ENCODE assay signal across 15 cellular contexts in genomic region chrX:39167791-39168190, GRCh38.
A peak's percentile ranks its signal among the peaks of the same experiment; 100 is the strongest.
DNase-seq lines count a peak whose midpoint lies in the region; ATAC-seq and TF ChIP-seq lines count a peak whose summit lies in the region.
"Had no signal": no experiment of that assay in that cellular context is flagged by ENCODE, and none has a peak within 500 bp of the region (broad histone marks: within the 10 kb centered on the region; RNA-seq: fewer than 3 reads in every experiment).

No MANE protein-coding gene starts in this region.

- no peak overlapping the region for H3K4me3 ChIP-seq in smooth muscle cell
- H3K4me3 ChIP-seq: SK-N-MC, thoracic aorta had no signal

- no peaks in the 10 kb centered on the region for H3K79me2 ChIP-seq in smooth muscle cell (ENCODE audit: low read depth)

- no peak overlapping the region for H3K9ac ChIP-seq in smooth muscle cell (ENCODE audit: low read depth)

- DNase-seq in NK-92 treated with Interleukin-12 subunit alpha and Interleukin-12 subunit beta, amount 100 ng/mL, for 24 hours (lab: John Stamatoyannopoulos, UW) = peak; percentile 39
- DNase-seq in NK-92 (lab: John Stamatoyannopoulos, UW; ENCODE audit: unreplicated experiment) (no peak), ecto neural progenitor cell (ENCODE audit: low spot score) (peak; percentile 25), NCI-H1417 treated with DMSO at 0.1 percent for 48 hours (lab: John Stamatoyannopoulos, UW) (no peak), smooth muscle cell (lab: John Stamatoyannopoulos, UW; ENCODE audit: unreplicated experiment) (no peak)
- DNase-seq: activated CD4-positive, CD25-positive, alpha-beta regulatory T cell treated with anti-CD3 and anti-CD28 coated beads, Interleukin-2, amount 50 U/mL, for 72 hours; Caco-2; dermis blood vessel endothelial cell; NCI-H2081 treated with DMSO at 0.1 percent for 48 hours; small intestine had no signal

- no peak overlapping the region for H2AFZ ChIP-seq in smooth muscle cell (ENCODE audit: low read depth)

- TF ChIP-seq CTCF in smooth muscle cell (IDR thresholded peaks at IDR 0.05; ENCODE audit: borderline replicate concordance, insufficient read depth, poor library complexity, severe bottlenecking) = no peak

- no peaks in the 10 kb centered on the region for H3K9me3 ChIP-seq in smooth muscle cell (replicated peaks; ENCODE audit: low read depth)
- H3K9me3 ChIP-seq: Caco-2, thoracic aorta had no signal

- H3K4me2 ChIP-seq in smooth muscle cell = no peak overlapping the region

- H3K4me1 ChIP-seq in smooth muscle cell (ENCODE audit: low read depth) = no peaks in the 10 kb centered on the region
- H3K4me1 ChIP-seq: Caco-2 had no signal

- ATAC-seq in GM19463 (IDR thresholded peaks at IDR 0.05; ENCODE audit: unreplicated experiment) (peak; percentile 61), HG03280 (IDR thresholded peaks at IDR 0.05; ENCODE audit: unreplicated experiment) (peak; percentile 71), HG02571 (IDR thresholded peaks at IDR 0.05; ENCODE audit: unreplicated experiment) (no peak)

- no peaks in the 10 kb centered on the region for H4K20me1 ChIP-seq in smooth muscle cell (ENCODE audit: low read depth)

- no peaks in the 10 kb centered on the region for H3K27me3 ChIP-seq in smooth muscle cell (ENCODE audit: low read depth)

- H3K27ac ChIP-seq in smooth muscle cell (ENCODE audit: low read depth) = no peak overlapping the region
- H3K27ac ChIP-seq: SK-N-MC, thoracic aorta had no signal

- 66% methylated on average over 5 of the region's 5 CpGs for WGBS in smooth muscle cell (ENCODE audit: low lambda C conversion rate)

- no peaks in the 10 kb centered on the region for H3K36me3 ChIP-seq in smooth muscle cell (ENCODE audit: low read depth)
- H3K36me3 ChIP-seq: thoracic aorta had no signal

- H3F3A ChIP-seq in smooth muscle cell (ENCODE audit: low read depth) = no peaks in the 10 kb centered on the region

Comparison
In these comparisons a context has a peak if more than half of its experiments do, and no peak if none do; other contexts are left out.
1. DNase-seq: peak in NK-92 treated with Interleukin-12 subunit alpha and Interleukin-12 subunit beta, amount 100 ng/mL, for 24 hours (single experiment) and ecto neural progenitor cell (single experiment); none in NK-92 (single experiment), NCI-H1417 treated with DMSO at 0.1 percent for 48 hours (single experiment) and smooth muscle cell (single experiment).